ENCODE assay signal across 1 cellular context in genomic region chr2:134175834-134176233, GRCh38.
TF ChIP-seq lines count a peak whose summit lies in the region.

No MANE protein-coding gene starts in this region.

TF ChIP-seq in GM23338, 12 proteins besides CTCF, POLR2A, EP300 and RAD21 (continued from another document):
- no peak for TF ChIP-seq REST (IDR thresholded peaks at IDR 0.05; ENCODE audit: unreplicated experiment)
- no peak for TF ChIP-seq JUNB (IDR thresholded peaks at IDR 0.05; ENCODE audit: unreplicated experiment)
- TF ChIP-seq ETS1 (IDR thresholded peaks at IDR 0.05), result no peak
- no peak for TF ChIP-seq NANOG (IDR thresholded peaks at IDR 0.05; ENCODE audit: borderline replicate concordance)
- TF ChIP-seq EZH2 (IDR thresholded peaks at IDR 0.05; ENCODE audit: low read depth, unreplicated experiment), result no peak
- TF ChIP-seq STAT1 (IDR thresholded peaks at IDR 0.05; ENCODE audit: unreplicated experiment), result no peak
- no peak for TF ChIP-seq ZNF462 (CRISPR knock-in tag; IDR thresholded peaks at IDR 0.05)
- TF ChIP-seq POLR2AphosphoS5 (IDR thresholded peaks at IDR 0.05; ENCODE audit: low read depth), result no peak
- no peak for TF ChIP-seq ZNF114 (CRISPR knock-in tag; IDR thresholded peaks at IDR 0.05)
